Comparison of ENCODE assay signal across 15 cellular contexts in genomic region chr22:24580276-24580675, GRCh38.
DNase-seq lines count a peak whose midpoint lies in the region; FAIRE-seq and TF ChIP-seq lines count a peak whose summit lies in the region.
"Had no signal": no experiment of that assay in that cellular context is flagged by ENCODE, and none has a peak within 500 bp of the region (broad histone marks: within the 10 kb centered on the region; RNA-seq: fewer than 3 reads in every experiment).

No MANE protein-coding gene starts in this region.

- H3K9ac ChIP-seq in adipocyte (ENCODE audit: low read length) = no peak overlapping the region

- no peaks in the 10 kb centered on the region for H3K36me3 ChIP-seq in adipocyte (ENCODE audit: control insufficient read depth, insufficient read depth, low read length, severe bottlenecking)
- H3K36me3 ChIP-seq: Peyer's patch had no signal

- H3K4me3 ChIP-seq in adipocyte (ENCODE audit: low read length) = no peak overlapping the region
- H3K4me3 ChIP-seq in foreskin fibroblast (ENCODE audit: low read depth in 1 of 2, low read length in 2 of 2) = no peak overlapping the region
- H3K4me3 ChIP-seq: GM12878, left ventricle myocardium inferior, Peyer's patch had no signal

- H3K4me1 ChIP-seq in adipocyte (ENCODE audit: control insufficient read depth, insufficient read depth, low read length) = peaks cover 40% of the 10 kb centered on the region

- H3K9me3 ChIP-seq in adipocyte (ENCODE audit: control insufficient read depth, low read length) = no peaks in the 10 kb centered on the region
- H3K9me3 ChIP-seq: left ventricle myocardium inferior, Peyer's patch had no signal

- peak; percentile 79 for DNase-seq in GM04503 (ENCODE audit: low read depth)
- peak; percentile 80 for DNase-seq in adipocyte (ENCODE audit: low read depth)
- DNase-seq in foreskin fibroblast = peak; percentile 73 to 87
- DNase-seq in urothelium cell line (ENCODE audit: low spot score) = no peak
- DNase-seq in NK-92 treated with Interleukin-12 subunit alpha and Interleukin-12 subunit beta, amount 100 ng/mL, for 24 hours (lab: John Stamatoyannopoulos, UW) = no peak
- no peak for DNase-seq in DMS153 treated with DMSO at 0.1 percent for 48 hours (lab: John Stamatoyannopoulos, UW; ENCODE audit: unreplicated experiment)
- no peak for DNase-seq in effector CD8-positive, alpha-beta T cell (lab: John Stamatoyannopoulos, UW)
- DNase-seq: activated CD4-positive, alpha-beta T cell treated with anti-CD3 and anti-CD28 coated beads for 4 hours; activated T-cell treated with anti-CD3 and anti-CD28 coated beads, Interleukin-2, amount 50 U/mL, for 24 hours; Karpas-422; left ventricle myocardium inferior; NCI-H187; NCI-H526 treated with DMSO at 0.1 percent for 48 hours; Peyer's patch had no signal

- TF ChIP-seq CTCF in foreskin fibroblast (IDR thresholded peaks at IDR 0.05; ENCODE audit: low read depth, low read length) = no peak

- peak; percentile 20 for FAIRE-seq in urothelium cell line (lab: Jason Lieb, UNC)
- FAIRE-seq: GM12878 had no signal

- no peaks in the 10 kb centered on the region for H3K27me3 ChIP-seq in adipocyte (replicated peaks; ENCODE audit: control insufficient read depth, insufficient read depth, low read length)
- H3K27me3 ChIP-seq: Peyer's patch had no signal

Comparison
In these comparisons a context has a peak if more than half of its experiments do, and no peak if none do; other contexts are left out.
1. DNase-seq: peak in GM04503 (single experiment), adipocyte (single experiment) and foreskin fibroblast (2 of 2); none in urothelium cell line (single experiment), NK-92 treated with Interleukin-12 subunit alpha and Interleukin-12 subunit beta, amount 100 ng/mL, for 24 hours (single experiment), DMS153 treated with DMSO at 0.1 percent for 48 hours (single experiment) and effector CD8-positive, alpha-beta T cell (single experiment).